8 cellular contexts compared by ENCODE assay signal in genomic region chr11:44936527-44936926, GRCh38. TPM values are rescaled to one million over a fixed set of nuclear protein-coding genes. Genes with fewer than 3 reads are reported as not detected.
DNase-seq lines count a peak whose midpoint lies in the region; ATAC-seq, FAIRE-seq and TF ChIP-seq lines count a peak whose summit lies in the region.

No MANE protein-coding gene starts in this region.

- H3K4me1 Mint-ChIP-seq in activated T-helper 2 cell treated with anti-CD3 and anti-CD28 coated beads, Interferon-gamma antibody, Interleukin-2, Interleukin-4, amounts not matched to agents 10 μg/mL and 5 μg/mL and 100 μg/mL, durations not matched to agents 14 hours and 24 hours and 36 hours (ENCODE audit: low read depth) = no peaks in the 10 kb centered on the region

- H3K36me3 ChIP-seq in Karpas-422 (ENCODE audit: insufficient read depth, low read length) = no peaks in the 10 kb centered on the region
- no peaks in the 10 kb centered on the region; the same call in 1 of the 2 replicates for H3K36me3 ChIP-seq in RWPE2 (ENCODE audit: low read depth)
- H3K36me3 ChIP-seq in gastroesophageal sphincter = peaks cover 0 to 21% of the 10 kb centered on the region in 2 donors
- H3K36me3 ChIP-seq in parathyroid adenoma (ENCODE audit: control insufficient read depth, insufficient read depth, low read length) = no peaks in the 10 kb centered on the region
- peaks cover 0 to 45% (median 26%) of the 10 kb centered on the region in 4 donors for H3K36me3 ChIP-seq in upper lobe of left lung

- H3K27ac ChIP-seq in Karpas-422 (ENCODE audit: low read length) (no peak overlapping the region), RWPE2 (ENCODE audit: poor library complexity, severe bottlenecking) (no peak overlapping the region), gastroesophageal sphincter (no peak overlapping the region), parathyroid adenoma (no peak overlapping the region), upper lobe of left lung (no peak overlapping the region)

- H3K9ac ChIP-seq in Karpas-422 (ENCODE audit: low read length) = no peak overlapping the region
- no peak overlapping the region for H3K9ac ChIP-seq in parathyroid adenoma

- 0 out of 2 replicates have a peak, but pooled peaks cover 4% of the 10 kb centered on the region for H3K4me1 ChIP-seq in Karpas-422 (ENCODE audit: low read length)
- no peaks in the 10 kb centered on the region for H3K4me1 ChIP-seq in RWPE2 (ENCODE audit: insufficient read depth, poor library complexity, severe bottlenecking)
- peaks cover 0 to 36% (median 8%) of the 10 kb centered on the region in 3 donors for H3K4me1 ChIP-seq in gastroesophageal sphincter
- H3K4me1 ChIP-seq in parathyroid adenoma = no peaks in the 10 kb centered on the region
- peaks cover 2 to 10% (median 7%) of the 10 kb centered on the region in 4 donors for H3K4me1 ChIP-seq in upper lobe of left lung

- H3K4me3 ChIP-seq in Karpas-422 (ENCODE audit: low read length) (no peak overlapping the region), RWPE2 (ENCODE audit: severe bottlenecking) (no peak overlapping the region), gastroesophageal sphincter (no peak overlapping the region), parathyroid adenoma (ENCODE audit: low read depth, low read length) (no peak overlapping the region), upper lobe of left lung (no peak overlapping the region)

- no peaks in the 10 kb centered on the region for H3K79me2 ChIP-seq in Karpas-422 (ENCODE audit: low read length)
- no peaks in the 10 kb centered on the region for H3K79me2 ChIP-seq in parathyroid adenoma

- no peaks in the 10 kb centered on the region for H4K20me1 ChIP-seq in Karpas-422 (ENCODE audit: insufficient read depth, low read depth, low read length)

- no peaks in the 10 kb centered on the region for H3K27me3 ChIP-seq in Karpas-422 (ENCODE audit: low read length)
- H3K27me3 ChIP-seq in RWPE2 (ENCODE audit: insufficient read depth, poor library complexity, severe bottlenecking) = no peaks in the 10 kb centered on the region
- no peaks in the 10 kb centered on the region for H3K27me3 ChIP-seq in gastroesophageal sphincter
- H3K27me3 ChIP-seq in parathyroid adenoma (ENCODE audit: control insufficient read depth, insufficient read depth, low read length) = no peaks in the 10 kb centered on the region
- H3K27me3 ChIP-seq in upper lobe of left lung = no peaks in the 10 kb centered on the region

- ATAC-seq in RWPE2 (ENCODE audit: low read depth) (peak; percentile 78), gastroesophageal sphincter (peak; percentile 58), upper lobe of left lung (ENCODE audit: low FRiP score in 2 of 2) (peak in 1 of 2 donors; percentile 85)

- H2AFZ ChIP-seq in Karpas-422 (ENCODE audit: low read length) (no peak overlapping the region), parathyroid adenoma (no peak overlapping the region)

- H3K36me3 Mint-ChIP-seq in activated T-helper 2 cell treated with anti-CD3 and anti-CD28 coated beads, Interferon-gamma antibody, Interleukin-2, Interleukin-4, amounts not matched to agents 10 μg/mL and 5 μg/mL and 100 μg/mL, durations not matched to agents 14 hours and 24 hours and 36 hours (ENCODE audit: low read depth) = no peaks in the 10 kb centered on the region

- H3K4me3 Mint-ChIP-seq in activated T-helper 2 cell treated with anti-CD3 and anti-CD28 coated beads, Interferon-gamma antibody, Interleukin-2, Interleukin-4, amounts not matched to agents 10 μg/mL and 5 μg/mL and 100 μg/mL, durations not matched to agents 14 hours and 24 hours and 36 hours (ENCODE audit: low read depth) = no peak overlapping the region

- peak; percentile 90 for TF ChIP-seq CTCF in RWPE2 (IDR thresholded peaks at IDR 0.05; ENCODE audit: poor library complexity, severe bottlenecking)
- TF ChIP-seq CTCF in gastroesophageal sphincter (IDR thresholded peaks at IDR 0.05) = peak in 3 of 4 experiments; percentile 97 to 99 (median 97)
- peak; percentile 79 for TF ChIP-seq CTCF in parathyroid adenoma (IDR thresholded peaks at IDR 0.05)
- peak; percentile 94 to 98 (median 97) for TF ChIP-seq CTCF in upper lobe of left lung (IDR thresholded peaks at IDR 0.05)

- H3K4me2 ChIP-seq in Karpas-422 (ENCODE audit: low read depth, low read length, poor library complexity, severe bottlenecking) (no peak overlapping the region), parathyroid adenoma (ENCODE audit: low read length) (no peak overlapping the region)

- 0% methylated on average over 1 of the region's 20 CpGs; no CpG with 5 or more reads in 1 of the 2 donors for whole genome bisulfite sequencing in gastroesophageal sphincter (ENCODE audit: low coverage in 1 of 2), 2 donors
- WGBS in upper lobe of left lung, 2 donors = 33 to 61% methylated on average over 6 to 15 of the region's 20 CpGs

- H3K27me3 Mint-ChIP-seq in activated T-helper 2 cell treated with anti-CD3 and anti-CD28 coated beads, Interferon-gamma antibody, Interleukin-2, Interleukin-4, amounts not matched to agents 10 μg/mL and 5 μg/mL and 100 μg/mL, durations not matched to agents 14 hours and 24 hours and 36 hours (ENCODE audit: low read depth) = no peaks in the 10 kb centered on the region

- no peak for TF ChIP-seq POLR2A in gastroesophageal sphincter (IDR thresholded peaks at IDR 0.05)
- no peak for TF ChIP-seq POLR2A in upper lobe of left lung (IDR thresholded peaks at IDR 0.05)

- no peaks in the 10 kb centered on the region for H3K9me3 Mint-ChIP-seq in activated T-helper 2 cell treated with anti-CD3 and anti-CD28 coated beads, Interferon-gamma antibody, Interleukin-2, Interleukin-4, amounts not matched to agents 10 μg/mL and 5 μg/mL and 100 μg/mL, durations not matched to agents 14 hours and 24 hours and 36 hours

- intact Hi-C loops in activated T-helper 2 cell treated with anti-CD3 and anti-CD28 coated beads, Interferon-gamma antibody, Interleukin-2, Interleukin-4, amounts not matched to agents 10 μg/mL and 5 μg/mL and 100 μg/mL, durations not matched to agents 14 hours and 24 hours and 36 hours (cut with micrococcal nuclease) = loop anchor here (1.0 to 5.0 kb wide), 2 partner anchors 169 to 396 kb away; no protein-coding TSS in a partner anchor

- FAIRE-seq in GM19239 (lab: Jason Lieb, UNC) = peak; percentile 75

- H3K27ac Mint-ChIP-seq in activated T-helper 2 cell treated with anti-CD3 and anti-CD28 coated beads, Interferon-gamma antibody, Interleukin-2, Interleukin-4, amounts not matched to agents 10 μg/mL and 5 μg/mL and 100 μg/mL, durations not matched to agents 14 hours and 24 hours and 36 hours = no peak overlapping the region

- DNase-seq in Ammon's horn (ENCODE audit: low spot score) (peak; percentile 87), GM19239 (ENCODE audit: insufficient read length, low spot score) (peak; percentile 79), Karpas-422 (peak; percentile 95), RWPE2 (ENCODE audit: low spot score) (no peak), upper lobe of left lung (peak in 1 of 2 donors; percentile 81)
- DNase-seq in activated T-helper 2 cell treated with anti-CD3 and anti-CD28 coated beads, Interferon-gamma antibody, Interleukin-2, Interleukin-4, amounts not matched to agents 10 μg/mL and 5 μg/mL and 100 μg/mL, durations not matched to agents 14 hours and 24 hours and 36 hours (ENCODE audit: low spot score) = peak; percentile 67

- H3K9me3 ChIP-seq in Karpas-422 (ENCODE audit: low read length) (no peaks in the 10 kb centered on the region), RWPE2 (ENCODE audit: severe bottlenecking) (no peaks in the 10 kb centered on the region), gastroesophageal sphincter (no peaks in the 10 kb centered on the region), parathyroid adenoma (ENCODE audit: control insufficient read depth, low read length) (no peaks in the 10 kb centered on the region), upper lobe of left lung (no peaks in the 10 kb centered on the region)

- TF ChIP-seq EP300 in gastroesophageal sphincter (IDR thresholded peaks at IDR 0.05) (no peak), upper lobe of left lung (IDR thresholded peaks at IDR 0.05) (no peak)

- no peaks in the 10 kb centered on the region for H3K9me2 ChIP-seq in Karpas-422 (replicated peaks; ENCODE audit: insufficient read depth, low read length)

RNA-seq across cellular contexts. Expression of gene TP53I11, which starts 14.2 kb away (rescaled TPM):
- 0.34 and 0.72 TPM in 2 replicates for total RNA-seq in Karpas-422 (2014; rRNA removed; shearing (Covaris generic); ENCODE audit: low replicate concordance)
- total RNA-seq in activated T-helper 2 cell treated with anti-CD3 and anti-CD28 coated beads, Interferon-gamma antibody, Interleukin-2, Interleukin-4, amounts not matched to agents 10 μg/mL and 5 μg/mL and 100 μg/mL, durations not matched to agents 14 hours and 24 hours and 36 hours = 4.6 and 5.0 TPM in 2 replicates
- total RNA-seq in gastroesophageal sphincter (100 to 1,000 TPM in 1 of 4 donors, 10 to 100 TPM in 3; 19.8 to 110 (median 40.8) TPM), upper lobe of left lung (100 to 1,000 TPM in 3 of 6 donors, 10 to 100 TPM in 3; 55.3 to 127 (median 101) TPM)
